In genomic region chr15:88635343-88635742, GRCh38 we compare ENCODE assay signal across 9 cellular contexts. TPM values are rescaled to one million over a fixed set of nuclear protein-coding genes. Genes with fewer than 3 reads are reported as not detected.
DNase-seq lines count a peak whose midpoint lies in the region; ATAC-seq and TF ChIP-seq lines count a peak whose summit lies in the region.
"Had no signal": no experiment of that assay in that cellular context is flagged by ENCODE, and none has a peak within 500 bp of the region (broad histone marks: within the 10 kb centered on the region; RNA-seq: fewer than 3 reads in every experiment).

No MANE protein-coding gene starts in this region.

- peak overlapping the region; percentile 83 for H3K4me3 Mint-ChIP-seq in activated naive CD4-positive, alpha-beta T cell treated with anti-CD3 and anti-CD28 coated beads, Interleukin-2, amount 50 U/mL, for 24 hours
- no peak overlapping the region for H3K4me3 Mint-ChIP-seq in H9
- H3K4me3 Mint-ChIP-seq: neural crest cell had no signal

- no CpG with 5 or more reads among the region's 6 CpGs for WGBS in H9 (ENCODE audit: extremely low coverage, insufficient read length, low lambda C conversion rate)

- no peak overlapping the region for H2BK12ac ChIP-seq in H9 (ENCODE audit: insufficient read length, low read depth, low read length)

- H3K36me3 Mint-ChIP-seq in activated naive CD4-positive, alpha-beta T cell treated with anti-CD3 and anti-CD28 coated beads, Interleukin-2, amount 50 U/mL, for 24 hours, result peaks cover 28% of the 10 kb centered on the region
- H3K36me3 Mint-ChIP-seq in H9 (ENCODE audit: insufficient read depth in 1 of 3, low read depth in 3 of 3), result peaks cover 22 to 49% (median 28%) of the 10 kb centered on the region in 3 experiments

- H4K8ac ChIP-seq in H9 (replicated peaks; ENCODE audit: insufficient read length, low read depth, low read length), result no peak overlapping the region

- H3K27me3 ChIP-seq in upper lobe of right lung (no peaks in the 10 kb centered on the region), H9 (ENCODE audit: insufficient read depth, low read length) (no peaks in the 10 kb centered on the region)

- no peak for DNase-seq in activated naive CD4-positive, alpha-beta T cell (lab: John Stamatoyannopoulos, UW)
- DNase-seq in amniotic epithelial cell (ENCODE audit: low read depth) (peak; percentile 58), upper lobe of right lung (no peak), H9 (no peak), GDM1 (lab: John Stamatoyannopoulos, UW) (no peak), HCEC 1CT (no peak)

- no peak overlapping the region for H3K18ac ChIP-seq in H9 (ENCODE audit: insufficient read length, low read depth, low read length)

- H3K9ac ChIP-seq in H9 (ENCODE audit: extremely low read depth, insufficient read length, low read length), result no peak overlapping the region

- peaks cover 50% of the 10 kb centered on the region for H3K4me1 ChIP-seq in upper lobe of right lung
- H3K4me1 ChIP-seq in H9 (ENCODE audit: insufficient read depth, low read length), result peaks cover 10% of the 10 kb centered on the region; the same call in 1 of the 2 replicates

- no peaks in the 10 kb centered on the region for H4K20me1 ChIP-seq in H9 (ENCODE audit: control insufficient read depth, insufficient read depth, insufficient read length)

- H2BK20ac ChIP-seq in H9 (ENCODE audit: low read depth, low read length, poor library complexity, severe bottlenecking), result no peak overlapping the region

- no peak overlapping the region for H3K4ac ChIP-seq in H9 (ENCODE audit: low read depth, low read length)

- H3K79me2 ChIP-seq in H9 (ENCODE audit: insufficient read depth, low read length), result no peaks in the 10 kb centered on the region

- H3K56ac ChIP-seq in H9 (ENCODE audit: insufficient read length, low read depth, low read length), result no peak overlapping the region

- peak; percentile 28 for ATAC-seq in HG03196 (IDR thresholded peaks at IDR 0.05; ENCODE audit: unreplicated experiment)
- ATAC-seq in upper lobe of right lung, result no peak

- H3K36me3 ChIP-seq in upper lobe of right lung, result peaks cover 38% of the 10 kb centered on the region

- no peak overlapping the region for H4K91ac ChIP-seq in H9 (ENCODE audit: insufficient read length, low read depth, low read length)

- H2AFZ ChIP-seq in H9 (ENCODE audit: low read length), result no peak overlapping the region

- peak overlapping the region; percentile 96 for H3K27ac ChIP-seq in upper lobe of right lung
- no peak overlapping the region for H3K27ac ChIP-seq in H9 (ENCODE audit: insufficient read length, low read depth, low read length)

- H2BK120ac ChIP-seq in H9 (ENCODE audit: low read depth, low read length, poor library complexity, severe bottlenecking), result no peak overlapping the region

- no peak overlapping the region for H4K5ac ChIP-seq in H9 (ENCODE audit: insufficient read length, low read depth, low read length)

- H3K14ac ChIP-seq in H9 (ENCODE audit: insufficient read depth, low read length), result no peak overlapping the region

- H3K4me1 Mint-ChIP-seq in activated naive CD4-positive, alpha-beta T cell treated with anti-CD3 and anti-CD28 coated beads, Interleukin-2, amount 50 U/mL, for 24 hours, result peaks cover 94% of the 10 kb centered on the region
- peaks cover 37 to 43% of the 10 kb centered on the region in 2 experiments for H3K4me1 Mint-ChIP-seq in H9

- H3K27ac Mint-ChIP-seq in activated naive CD4-positive, alpha-beta T cell treated with anti-CD3 and anti-CD28 coated beads, Interleukin-2, amount 50 U/mL, for 24 hours, result peak overlapping the region; percentile 82
- H3K27ac Mint-ChIP-seq in H9, result no peak overlapping the region

- intact Hi-C loops in upper lobe of right lung (cut with DNase I), result no loop called here

- no peak overlapping the region for H3K4me2 ChIP-seq in H9 (ENCODE audit: insufficient read depth, insufficient read length, low read length)

- TF ChIP-seq CTCF in upper lobe of right lung (IDR thresholded peaks at IDR 0.05) (no peak), H9 (conservative IDR thresholded peaks at IDR 0.05) (no peak)

- no peak overlapping the region for H3K4me3 ChIP-seq in upper lobe of right lung

- H3K23ac ChIP-seq in H9 (ENCODE audit: insufficient read length, low read depth, low read length), result no peak overlapping the region

- H2AK5ac ChIP-seq in H9 (ENCODE audit: insufficient read length, low read length), result no peak overlapping the region

- no peak overlapping the region for H3T11ph ChIP-seq in H9 (ENCODE audit: low read length)

- H3K9me3 ChIP-seq in upper lobe of right lung (no peaks in the 10 kb centered on the region), H9 (ENCODE audit: control insufficient read depth, low read depth, low read length) (no peaks in the 10 kb centered on the region)

- H3K79me1 ChIP-seq in H9 (ENCODE audit: insufficient read depth, low read depth, low read length, poor library complexity, severe bottlenecking), result no peaks in the 10 kb centered on the region

- peaks cover 5% of the 10 kb centered on the region for H3K23me2 ChIP-seq in H9 (ENCODE audit: insufficient read length, low read depth, low read length, poor library complexity, severe bottlenecking)

- no peaks in the 10 kb centered on the region for H3K9me3 Mint-ChIP-seq in activated naive CD4-positive, alpha-beta T cell treated with anti-CD3 and anti-CD28 coated beads, Interleukin-2, amount 50 U/mL, for 24 hours
- H3K9me3 Mint-ChIP-seq in H9, result no peaks in the 10 kb centered on the region
- H3K9me3 Mint-ChIP-seq: neural crest cell had no signal

- no peak overlapping the region for H2BK15ac ChIP-seq in H9 (ENCODE audit: low read depth, low read length)

- H3K27me3 Mint-ChIP-seq in activated naive CD4-positive, alpha-beta T cell treated with anti-CD3 and anti-CD28 coated beads, Interleukin-2, amount 50 U/mL, for 24 hours, result no peaks in the 10 kb centered on the region
- H3K27me3 Mint-ChIP-seq in H9 (ENCODE audit: low read depth), result peaks cover 4% of the 10 kb centered on the region

- no peak overlapping the region for H2BK5ac ChIP-seq in H9 (ENCODE audit: insufficient read length, low read length)

RNA-seq across cellular contexts. Expression of gene ISG20, which starts 3.5 kb away (rescaled TPM):
- 34.9 TPM for total RNA-seq in upper lobe of right lung
- total RNA-seq in H9 (2021), result 4.4 and 7.4 TPM in 2 replicates

RNA-seq across cellular contexts. Expression of gene AEN, which starts 14.2 kb away (rescaled TPM):
- 34.6 TPM for total RNA-seq in upper lobe of right lung
- total RNA-seq in H9 (2021), result 132 and 136 TPM in 2 replicates
